Comparison of ENCODE assay signal across 8 cellular contexts in the genomic region with DNA sequence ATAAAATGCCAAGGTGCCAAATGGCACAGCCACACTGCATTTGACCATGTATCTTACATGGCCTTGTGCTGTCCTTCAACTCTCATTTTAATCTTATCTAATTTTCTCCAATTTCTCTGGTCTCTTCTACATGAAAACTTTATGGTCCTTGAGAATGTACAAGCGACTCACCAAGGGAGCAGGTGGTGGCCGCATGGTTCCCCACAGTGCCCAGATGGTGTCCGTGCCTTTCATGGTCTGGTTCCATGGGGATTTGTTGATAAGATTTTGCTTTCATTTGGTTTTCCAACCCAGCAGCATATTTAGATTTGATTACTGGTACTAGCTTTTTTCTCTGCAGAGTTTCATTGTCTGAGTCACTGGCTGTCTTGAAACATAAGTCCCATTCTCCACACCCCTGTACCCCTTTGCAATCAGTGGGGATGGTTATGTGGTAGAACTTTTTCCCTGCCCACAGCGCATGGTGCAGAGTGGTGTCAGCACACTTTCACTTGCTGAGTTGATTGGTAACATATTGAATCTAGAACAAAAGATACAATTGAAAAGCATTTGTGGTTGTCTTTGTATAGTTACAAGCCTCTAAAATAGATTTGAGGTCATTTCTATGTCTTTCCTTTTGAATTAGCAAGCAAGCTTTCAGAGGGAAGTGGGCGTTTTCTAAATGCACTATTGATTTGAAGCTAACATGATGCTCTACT. TPM values are rescaled to one million over a fixed set of nuclear protein-coding genes. Genes with fewer than 3 reads are reported as not detected.
DNase-seq lines count a peak whose midpoint lies in the region; ATAC-seq lines count a peak whose summit lies in the region.

No MANE protein-coding gene starts in this region.

- peaks cover 22% of the 10 kb centered on the region for H3K4me1 Mint-ChIP-seq in activated T-cell treated with anti-CD3 and anti-CD28 coated beads, Interleukin-2, amount 50 U/mL, for 4 hours (ENCODE audit: low read depth)

- H3K27me3 Mint-ChIP-seq in activated T-cell treated with anti-CD3 and anti-CD28 coated beads, Interleukin-2, amount 50 U/mL, for 4 hours (ENCODE audit: low read depth), result peaks cover 19% of the 10 kb centered on the region

- peak; percentile 82 for ATAC-seq in GM18907 (IDR thresholded peaks at IDR 0.05; ENCODE audit: unreplicated experiment)
- peak; percentile 85 for ATAC-seq in HG02759 (IDR thresholded peaks at IDR 0.05; ENCODE audit: unreplicated experiment)
- ATAC-seq in activated T-cell treated with anti-CD3 and anti-CD28 coated beads, Interleukin-2, amount 50 U/mL, for 4 hours, result peak; percentile 90 to 97
- ATAC-seq in GM19035 (IDR thresholded peaks at IDR 0.05; ENCODE audit: unreplicated experiment), result no peak

- H3K4me3 Mint-ChIP-seq in activated T-cell treated with anti-CD3 and anti-CD28 coated beads, Interleukin-2, amount 50 U/mL, for 4 hours, result no peak overlapping the region

- H3K9me3 Mint-ChIP-seq in activated T-cell treated with anti-CD3 and anti-CD28 coated beads, Interleukin-2, amount 50 U/mL, for 4 hours, result no peaks in the 10 kb centered on the region

- H3K36me3 Mint-ChIP-seq in activated T-cell treated with anti-CD3 and anti-CD28 coated beads, Interleukin-2, amount 50 U/mL, for 4 hours (ENCODE audit: insufficient read depth), result no peaks in the 10 kb centered on the region

- no peak for DNase-seq in activated T-cell treated with anti-CD3 and anti-CD28 coated beads, Interleukin-2, amount 50 U/mL, for 4 hours
- DNase-seq in stimulated activated CD4-positive, alpha-beta T cell treated with anti-CD3 and anti-CD28 coated beads, Interleukin-4, amount 100 ng/mL, for 1 hour, result peak; percentile 45
- no peak for DNase-seq in SHP77 (lab: John Stamatoyannopoulos, UW)
- DNase-seq in activated gamma-delta T cell treated with Interleukin-2 at 50 U/mL for 16 hours, result no peak
- no peak for DNase-seq in occipital lobe (lab: John Stamatoyannopoulos, UW)

RNA-seq across cellular contexts. Expression of a gene that starts 24.1 kb away (rescaled TPM):
- 1 to 10 TPM; 3.3 to 4.9 (median 3.8) TPM for total RNA-seq in activated T-cell treated with anti-CD3 and anti-CD28 coated beads, Interleukin-2, amount 50 U/mL, for 4 hours
- 8.1 TPM for total RNA-seq in occipital lobe
